In the genomic region with DNA sequence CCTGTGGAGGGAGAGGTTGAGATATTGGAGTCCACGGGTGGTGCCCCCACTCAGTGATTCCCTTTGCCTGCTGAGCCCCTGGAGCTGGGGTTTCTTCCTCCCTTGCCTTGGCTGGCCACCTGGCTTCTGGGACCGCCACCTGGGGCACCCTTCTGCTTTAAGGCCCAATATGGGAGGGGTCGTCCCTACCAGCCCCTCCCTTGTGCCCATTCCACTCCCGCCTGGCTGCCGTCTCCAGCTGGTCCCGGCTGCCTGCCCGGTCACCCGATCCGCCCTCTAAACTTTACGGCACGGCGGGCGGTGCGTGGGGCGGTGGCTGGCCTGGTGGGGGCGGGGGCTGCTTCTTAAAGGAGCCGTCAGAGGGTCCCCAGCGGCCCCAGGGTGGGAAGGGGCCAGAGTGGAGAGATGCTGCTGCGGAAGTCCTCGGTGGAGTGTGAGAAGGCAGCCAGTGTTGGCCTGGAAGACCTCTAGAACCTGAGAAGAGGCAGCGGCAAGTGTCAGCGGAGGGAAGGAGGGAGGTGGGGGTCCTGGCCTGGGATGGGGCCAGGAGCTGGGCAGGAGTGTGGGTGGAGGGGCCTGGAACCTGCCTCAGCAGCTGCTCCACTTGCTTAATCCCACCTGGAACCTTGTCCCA, we compare ENCODE assay signal across 8 cellular contexts. TPM values are rescaled to one million over a fixed set of nuclear protein-coding genes. Genes with fewer than 3 reads are reported as not detected.
DNase-seq lines count a peak whose midpoint lies in the region; ATAC-seq, FAIRE-seq and TF ChIP-seq lines count a peak whose summit lies in the region.
"Had no signal": no experiment of that assay in that cellular context is flagged by ENCODE, and none has a peak within 500 bp of the region (broad histone marks: within the 10 kb centered on the region; RNA-seq: fewer than 3 reads in every experiment).

No MANE protein-coding gene starts in this region.

- peak overlapping the region; percentile 70 for H3K4ac ChIP-seq in H1 (replicated peaks; ENCODE audit: insufficient read length, low read depth, low read length)
- peak overlapping the region; percentile 58 to 89 for H3K4ac ChIP-seq in mesenchymal stem cell (ENCODE audit: low read depth in 1 of 2, low read length in 2 of 2)

- no peak for TF ChIP-seq POLR2A in H1 (IDR thresholded peaks at IDR 0.05; ENCODE audit: control extremely low read depth in 1 of 2, low read depth in 2 of 2, low read length in 2 of 2)

- CTCF ChIA-PET in H1 (lab: Charles Lee; ENCODE audit: partially characterized antibody) (interaction anchor here (0.5 to 53.5 kb wide), 10 partner anchors 10 to 121 kb away, joined by 3 to 2149 read pairs (median 16); a partner anchor contains a TSS), MCF 10A (lab: Yijun Ruan, JAX) (interaction anchor here (0.6 to 1.6 kb wide), 5 partner anchors 16 to 179 kb away, joined by 3 to 12 read pairs (median 3); no protein-coding TSS in a partner anchor)

- H3K27me3 ChIP-seq in H1 (replicated peaks in 1 of 4; ENCODE audit: control insufficient read depth in 3 of 4, extremely low read depth in 1 of 4, insufficient read depth in 3 of 4, low read length in 3 of 4) (peaks cover 0 to 3% (median 0%) of the 10 kb centered on the region in 4 experiments; a peak in 3 of 7 replicates), mesenchymal stem cell (ENCODE audit: control insufficient read depth in 1 of 2, insufficient read depth in 1 of 2, low read length in 2 of 2) (no peaks in the 10 kb centered on the region), thoracic aorta (replicated peaks; ENCODE audit: insufficient read depth) (no peaks in the 10 kb centered on the region)

- H3K9me3 Mint-ChIP-seq in MCF 10A (ENCODE audit: unreplicated experiment) = no peaks in the 10 kb centered on the region

- H3K23ac ChIP-seq in H1 (ENCODE audit: insufficient read length) (no peak overlapping the region), mesenchymal stem cell (ENCODE audit: low read length in 2 of 2) (peak overlapping the region in 1 of 2 experiments; percentile 41)

- POLR2A ChIA-PET in H1 (lab: Charles Lee; ENCODE audit: partially characterized antibody) = interaction anchor here (0.6 to 3.5 kb wide), 15 partner anchors 8 to 298 kb away, joined by 3 to 19 read pairs (median 3); a partner anchor contains a TSS
- POLR2A ChIA-PET in MCF 10A (lab: Yijun Ruan, JAX) = interaction anchor here (0.6 to 0.8 kb wide), 3 partner anchors 16 to 60 kb away, joined by 3 to 5 read pairs (median 4); no protein-coding TSS in a partner anchor

- H3K36me3 Mint-ChIP-seq in MCF 10A (ENCODE audit: insufficient read depth, unreplicated experiment) = peaks cover 5% of the 10 kb centered on the region

- peak overlapping the region; percentile 66; the same call in 1 of the 2 replicates for H2BK5ac ChIP-seq in H1 (ENCODE audit: low read depth, low read length)
- H2BK5ac ChIP-seq in mesenchymal stem cell (ENCODE audit: low read depth, low read length, poor library complexity, severe bottlenecking) = no peak overlapping the region

- H3K4me2 ChIP-seq in H1 (ENCODE audit: insufficient read depth in 1 of 2, low read depth in 2 of 2, low read length in 2 of 2) (peak overlapping the region; percentile 28 to 46), mesenchymal stem cell (ENCODE audit: low read length, poor library complexity, severe bottlenecking) (peak overlapping the region; percentile 75)

- no peak for FAIRE-seq in H1 (lab: Jason Lieb, UNC)

- H3K79me1 ChIP-seq in H1 (ENCODE audit: low read depth, low read length) = no peaks in the 10 kb centered on the region
- H3K79me1 ChIP-seq in mesenchymal stem cell (replicated peaks; ENCODE audit: low read length, poor library complexity, severe bottlenecking) = peaks cover 2% of the 10 kb centered on the region

- BruUV-seq in MCF 10A (replicated peaks; lab: Mats Ljungman, UMichigan) = no TSS peak

- H3K4me3 ChIP-seq in H1 (ENCODE audit: extremely low read depth in 1 of 4, insufficient read depth in 2 of 4, low read depth in 3 of 4, low read length in 4 of 4) (peak overlapping the region in 1 of 4 experiments; percentile 24; a peak in 1 of 8 replicates), mesenchymal stem cell (ENCODE audit: insufficient read depth in 1 of 2, low read depth in 1 of 2, low read length in 2 of 2) (peak overlapping the region; percentile 39 to 79), thoracic aorta (peak overlapping the region; percentile 71)

- peaks cover 4% of the 10 kb centered on the region; the same call in 1 of the 2 replicates for H3K23me2 ChIP-seq in H1 (ENCODE audit: low read depth, low read length)

- TF ChIP-seq CTCF in H1 (IDR thresholded peaks at IDR 0.05; ENCODE audit: control extremely low read depth in 1 of 3, insufficient read depth in 1 of 3, low read depth in 1 of 3, low read length in 3 of 3) = no peak
- no peak for TF ChIP-seq CTCF in thoracic aorta (IDR thresholded peaks at IDR 0.05)
- no peak for TF ChIP-seq CTCF in MCF 10A (IDR thresholded peaks at IDR 0.05; ENCODE audit: unreplicated experiment)

- no peaks in the 10 kb centered on the region for H3K27me3 Mint-ChIP-seq in MCF 10A (ENCODE audit: insufficient read depth, unreplicated experiment)

- peak overlapping the region; percentile 73 for H2BK120ac ChIP-seq in H1 (replicated peaks; ENCODE audit: low read depth, low read length)
- H2BK120ac ChIP-seq in mesenchymal stem cell (ENCODE audit: low read depth, low read length) = peak overlapping the region; percentile 80

- H4K20me1 ChIP-seq in H1 (replicated peaks in 1 of 2; ENCODE audit: control insufficient read depth in 1 of 2, insufficient read depth in 2 of 2, low read length in 2 of 2) = peaks cover 0 to 1% of the 10 kb centered on the region in 2 experiments

- H3K4me3 Mint-ChIP-seq in MCF 10A (ENCODE audit: unreplicated experiment) = no peak overlapping the region

- H3K9me3 ChIP-seq in H1 (ENCODE audit: insufficient read depth in 2 of 2, low read depth in 1 of 2, low read length in 1 of 2) (no peaks in the 10 kb centered on the region), mesenchymal stem cell (ENCODE audit: control insufficient read depth, low read length) (no peaks in the 10 kb centered on the region), thoracic aorta (no peaks in the 10 kb centered on the region)

- H2AFZ ChIP-seq in H1 (ENCODE audit: low read length) = no peak overlapping the region
- H2AFZ ChIP-seq in mesenchymal stem cell (ENCODE audit: low read depth, low read length) = peak overlapping the region; percentile 67

- no peak overlapping the region for H3K27ac ChIP-seq in H1 (ENCODE audit: low read depth, low read length)
- peak overlapping the region; percentile 12 for H3K27ac ChIP-seq in mesenchymal stem cell (ENCODE audit: low read length, poor library complexity, severe bottlenecking)
- peak overlapping the region; percentile 98 for H3K27ac ChIP-seq in thoracic aorta

- peak overlapping the region; percentile 45 for H4K8ac ChIP-seq in H1 (ENCODE audit: extremely low read depth, insufficient read depth, low read length)
- peak overlapping the region; percentile 89 for H4K8ac ChIP-seq in mesenchymal stem cell (ENCODE audit: low read length)

- no peak for TF ChIP-seq EP300 in H1 (IDR thresholded peaks at IDR 0.05; ENCODE audit: borderline replicate concordance in 1 of 2, low read depth in 2 of 2, low read length in 2 of 2)

- H3K14ac ChIP-seq in H1 (ENCODE audit: insufficient read length) = no peak overlapping the region
- peak overlapping the region in 1 of 2 experiments; percentile 91 for H3K14ac ChIP-seq in mesenchymal stem cell (ENCODE audit: low read length in 2 of 2)

- WGBS in H1 (ENCODE audit: extremely low coverage in 1 of 2, insufficient coverage in 1 of 2, insufficient read length in 1 of 2, insufficient replicate concordance in 2 of 2, low coverage in 1 of 2, low lambda C conversion rate in 2 of 2, missing lambda C conversion rate in 1 of 2), 2 experiments = 59% methylated on average over 10 of the region's 22 CpGs; no CpG with 5 or more reads in 1 of the 2 experiments
- 19% methylated on average over 21 of the region's 22 CpGs for WGBS in mesenchymal stem cell

- peak overlapping the region; percentile 45; the same call in 1 of the 2 replicates for H2AK5ac ChIP-seq in H1 (ENCODE audit: low read depth, low read length)
- peak overlapping the region; percentile 92 for H2AK5ac ChIP-seq in mesenchymal stem cell (ENCODE audit: low read length, severe bottlenecking)

- H4K91ac ChIP-seq in H1 (replicated peaks; ENCODE audit: insufficient read length, low read length) (peak overlapping the region; percentile 95), mesenchymal stem cell (ENCODE audit: low read length) (peak overlapping the region; percentile 85)

- peak overlapping the region; percentile 38 for H4K5ac ChIP-seq in H1 (ENCODE audit: insufficient read length, low read depth, low read length)

- H2BK12ac ChIP-seq in H1 (ENCODE audit: low read depth, low read length) = peak overlapping the region; percentile 97; the same call in 1 of the 2 replicates
- H2BK12ac ChIP-seq in mesenchymal stem cell (ENCODE audit: low read length in 2 of 2) = peak overlapping the region; percentile 87 to 96

- intact Hi-C loops in MCF 10A (cut with micrococcal nuclease) = no loop called here

- H3K9ac ChIP-seq in H1 (replicated peaks in 1 of 4; ENCODE audit: extremely low read depth in 1 of 4, low read depth in 3 of 4, low read length in 3 of 4) (no peak overlapping the region), mesenchymal stem cell (ENCODE audit: low read length) (peak overlapping the region; percentile 84)

- no peak overlapping the region for H3K56ac ChIP-seq in H1 (replicated peaks; ENCODE audit: insufficient read length, low read depth, low read length)

- H3K36me3 ChIP-seq in H1 (ENCODE audit: control insufficient read depth in 2 of 4, insufficient read depth in 4 of 4, low read length in 3 of 4) = no peaks in the 10 kb centered on the region
- no peaks in the 10 kb centered on the region for H3K36me3 ChIP-seq in mesenchymal stem cell (ENCODE audit: control insufficient read depth in 1 of 2, insufficient read depth in 2 of 2, low read depth in 1 of 2, low read length in 2 of 2)
- no peaks in the 10 kb centered on the region for H3K36me3 ChIP-seq in thoracic aorta

- peak overlapping the region; percentile 62 for H3K18ac ChIP-seq in H1 (ENCODE audit: extremely low read depth, low read length)
- H3K18ac ChIP-seq in mesenchymal stem cell (ENCODE audit: low read depth in 1 of 2, low read length in 2 of 2) = peak overlapping the region; percentile 75 to 93

- no peaks in the 10 kb centered on the region for H3K79me2 ChIP-seq in H1 (ENCODE audit: control insufficient read depth in 1 of 2, insufficient read depth in 2 of 2, low read length in 2 of 2)

- no peak for TF ChIP-seq RAD21 in H1 (IDR thresholded peaks at IDR 0.05 in 1 of 2, conservative IDR thresholded peaks at IDR 0.05 in 1 of 2; ENCODE audit: low read depth in 2 of 2, low read length in 2 of 2)

- H3K4me1 Mint-ChIP-seq in MCF 10A (ENCODE audit: insufficient read depth, unreplicated experiment) = peaks cover 34% of the 10 kb centered on the region

- no peak for ATAC-seq in thoracic aorta (ENCODE audit: insufficient number of reproducible peaks, low FRiP score, low read depth)

- H2BK15ac ChIP-seq in H1 (ENCODE audit: low read length) (peak overlapping the region; percentile 5; the same call in 1 of the 2 replicates), mesenchymal stem cell (ENCODE audit: low read depth, poor library complexity, severe bottlenecking) (peak overlapping the region; percentile 92)

- H2BK20ac ChIP-seq in H1 (ENCODE audit: low read length) = peak overlapping the region; percentile 90; the same call in 1 of the 2 replicates

- no peak overlapping the region for H3K27ac Mint-ChIP-seq in MCF 10A (ENCODE audit: low read depth, unreplicated experiment)

- peak; percentile 53 for DNase-seq in NCI-H146 (lab: John Stamatoyannopoulos, UW)
- DNase-seq in H1 (ENCODE audit: low read depth in 1 of 2, low spot score in 2 of 2) = peak in 1 of 2 experiments; percentile 69
- no peak for DNase-seq in mesenchymal stem cell
- no peak for DNase-seq in thoracic aorta (ENCODE audit: low spot score)
- DNase-seq in NCI-H2029 (lab: John Stamatoyannopoulos, UW) = no peak
- DNase-seq in MCF 10A (ENCODE audit: unreplicated experiment) = no peak
- DNase-seq in NCI-H1092 treated with DMSO at 0.1 percent for 48 hours (lab: John Stamatoyannopoulos, UW) = no peak

- H3K4me1 ChIP-seq in H1 (replicated peaks in 1 of 4; ENCODE audit: control insufficient read depth in 3 of 4, insufficient read depth in 4 of 4, low read length in 3 of 4) = peaks cover 0 to 48% (median 36%) of the 10 kb centered on the region in 4 experiments; a peak in 6 of 7 replicates
- peaks cover 78% of the 10 kb centered on the region for H3K4me1 ChIP-seq in mesenchymal stem cell (ENCODE audit: control insufficient read depth, insufficient read depth, low read depth, low read length)
- H3K4me1 ChIP-seq in thoracic aorta (ENCODE audit: control insufficient read depth in 1 of 2, low read depth in 2 of 2) = peaks cover 33 to 83% of the 10 kb centered on the region in 2 donors

RNA-seq across cellular contexts. Expression of a gene that starts 1.6 kb away (rescaled TPM):
- total RNA-seq in H1 (2021; fragmentation: NEBNext Ultra II Directional; extraction: Animal tissue kit (Norgen Biotek cat#: 25700)) = 4.7 and 4.8 TPM in 2 replicates
- polyA plus RNA-seq in H1 (2011; rRNA removed) = 3.0 and 7.1 TPM in 2 replicates
- 7.4 TPM for polyA plus RNA-seq in H1 (2011; cell fraction: cytosol; rRNA removed)
- 37.5 TPM for polyA plus RNA-seq in H1 (2011; cell fraction: nucleus; rRNA removed)
- 3.1 to 6.7 TPM (median 5.4 TPM) in 4 replicates for polyA plus RNA-seq in H1 (2012, experiment 1 of 2)
- polyA plus RNA-seq in H1 (2012, experiment 2 of 2) = 2.1 TPM
- polyA plus RNA-seq in H1 (2013, experiment 1 of 2) = 2.4 TPM
- 2.4 TPM for polyA plus RNA-seq in H1 (2013, experiment 2 of 2)
- polyA minus RNA-seq in H1 (2011; rRNA and poly(A)+ RNA removed) = 1.2 and 1.4 TPM in 2 replicates
- polyA minus RNA-seq in H1 (2011; cell fraction: cytosol; rRNA and poly(A)+ RNA removed) = 9.0 TPM
- polyA minus RNA-seq in H1 (2011; cell fraction: nucleus; rRNA and poly(A)+ RNA removed) = 6.6 TPM
- polyA plus RNA-seq in mesenchymal stem cell (2013, experiment 1 of 2) = 4.7 TPM
- 4.8 TPM for polyA plus RNA-seq in mesenchymal stem cell (2013, experiment 2 of 2)
- total RNA-seq in thoracic aorta = 10 to 100 TPM; 53.6 to 57.2 TPM
- total RNA-seq in MCF 10A (2022) = 7.6 and 12.5 TPM in 2 replicates

RNA-seq across cellular contexts. Expression of a gene that starts 11.5 kb away (rescaled TPM):
- total RNA-seq in H1 (2021; fragmentation: NEBNext Ultra II Directional; extraction: Animal tissue kit (Norgen Biotek cat#: 25700)) = 0.57 and 0.58 TPM in 2 replicates
- polyA plus RNA-seq in H1 (2011; rRNA removed) = 0.68 and 0.94 TPM in 2 replicates
- 0.74 TPM for polyA plus RNA-seq in H1 (2011; cell fraction: cytosol; rRNA removed)
- 1.1 TPM for polyA plus RNA-seq in H1 (2011; cell fraction: nucleus; rRNA removed)
- polyA plus RNA-seq in H1 (2012, experiment 1 of 2) = 0.37 to 0.74 TPM (median 0.57 TPM) in 4 replicates
- polyA plus RNA-seq in H1 (2012, experiment 2 of 2) = 0.38 TPM
- 0.20 TPM for polyA plus RNA-seq in H1 (2013, experiment 1 of 2)
- 0.15 TPM for polyA plus RNA-seq in H1 (2013, experiment 2 of 2)
- 0.63 and 0.69 TPM in 2 replicates for polyA minus RNA-seq in H1 (2011; rRNA and poly(A)+ RNA removed)
- polyA minus RNA-seq in H1 (2011; cell fraction: cytosol; rRNA and poly(A)+ RNA removed) = not detected
- polyA minus RNA-seq in H1 (2011; cell fraction: nucleus; rRNA and poly(A)+ RNA removed) = not detected
- not detected for polyA plus RNA-seq in mesenchymal stem cell (2013, experiment 1 of 2)
- polyA plus RNA-seq in mesenchymal stem cell (2013, experiment 2 of 2) = not detected
- total RNA-seq in thoracic aorta = not detected
- total RNA-seq in MCF 10A (2022) = 0.20 TPM in 1 of 2 replicates, not detected in the other
- total RNA-seq: HT-29 had no signal

RNA-seq across cellular contexts. Expression of a gene that starts 24.8 kb away (rescaled TPM):
- 88.8 and 97.8 TPM in 2 replicates for total RNA-seq in H1 (2021; fragmentation: NEBNext Ultra II Directional; extraction: Animal tissue kit (Norgen Biotek cat#: 25700))
- 76.7 and 123 TPM in 2 replicates for polyA plus RNA-seq in H1 (2011; rRNA removed)
- polyA plus RNA-seq in H1 (2011; cell fraction: cytosol; rRNA removed) = 76.7 TPM
- polyA plus RNA-seq in H1 (2011; cell fraction: nucleus; rRNA removed) = 310 TPM
- polyA plus RNA-seq in H1 (2012, experiment 1 of 2) = 72.6 to 93.2 TPM (median 89.6 TPM) in 4 replicates
- 133 TPM for polyA plus RNA-seq in H1 (2012, experiment 2 of 2)
- polyA plus RNA-seq in H1 (2013, experiment 1 of 2) = 61.4 TPM
- 54.6 TPM for polyA plus RNA-seq in H1 (2013, experiment 2 of 2)
- polyA minus RNA-seq in H1 (2011; rRNA and poly(A)+ RNA removed) = 47.8 and 50.1 TPM in 2 replicates
- polyA minus RNA-seq in H1 (2011; cell fraction: cytosol; rRNA and poly(A)+ RNA removed) = 33.3 TPM
- polyA minus RNA-seq in H1 (2011; cell fraction: nucleus; rRNA and poly(A)+ RNA removed) = 86.7 TPM
- 24.4 TPM for polyA plus RNA-seq in mesenchymal stem cell (2013, experiment 1 of 2)
- polyA plus RNA-seq in mesenchymal stem cell (2013, experiment 2 of 2) = 23.2 TPM
- total RNA-seq in thoracic aorta (100 to 1,000 TPM in 1 of 2 donors, 10 to 100 TPM in 1; 43.3 to 118 TPM), MCF 10A (2022) (135 and 182 TPM in 2 replicates)

RNA-seq across cellular contexts. Expression of a gene that starts 31.4 kb away (rescaled TPM):
- total RNA-seq in H1 (2021; fragmentation: NEBNext Ultra II Directional; extraction: Animal tissue kit (Norgen Biotek cat#: 25700)) = 168 and 169 TPM in 2 replicates
- 516 and 539 TPM in 2 replicates for polyA plus RNA-seq in H1 (2011; rRNA removed)
- 378 TPM for polyA plus RNA-seq in H1 (2011; cell fraction: cytosol; rRNA removed)
- 319 TPM for polyA plus RNA-seq in H1 (2011; cell fraction: nucleus; rRNA removed)
- polyA plus RNA-seq in H1 (2012, experiment 1 of 2) = 135 to 260 TPM (median 228 TPM) in 4 replicates
- polyA plus RNA-seq in H1 (2012, experiment 2 of 2) = 195 TPM
- 215 TPM for polyA plus RNA-seq in H1 (2013, experiment 1 of 2)
- polyA plus RNA-seq in H1 (2013, experiment 2 of 2) = 242 TPM
- 310 and 337 TPM in 2 replicates for polyA minus RNA-seq in H1 (2011; rRNA and poly(A)+ RNA removed)
- 106 TPM for polyA minus RNA-seq in H1 (2011; cell fraction: cytosol; rRNA and poly(A)+ RNA removed)
- 98.5 TPM for polyA minus RNA-seq in H1 (2011; cell fraction: nucleus; rRNA and poly(A)+ RNA removed)
- polyA plus RNA-seq in mesenchymal stem cell (2013, experiment 1 of 2) = 474 TPM
- 480 TPM for polyA plus RNA-seq in mesenchymal stem cell (2013, experiment 2 of 2)
- 100 to 1,000 TPM; 183 to 337 TPM for total RNA-seq in thoracic aorta
- 122 and 123 TPM in 2 replicates for total RNA-seq in MCF 10A (2022)

RNA-seq across cellular contexts. Expression of a gene that starts 31.8 kb away (rescaled TPM):
- total RNA-seq in H1 (2021; fragmentation: NEBNext Ultra II Directional; extraction: Animal tissue kit (Norgen Biotek cat#: 25700)) = 3.2 and 4.9 TPM in 2 replicates
- polyA plus RNA-seq in H1 (2011; rRNA removed) = 12.2 and 13.0 TPM in 2 replicates
- 7.5 TPM for polyA plus RNA-seq in H1 (2011; cell fraction: cytosol; rRNA removed)
- 9.4 TPM for polyA plus RNA-seq in H1 (2011; cell fraction: nucleus; rRNA removed)
- polyA plus RNA-seq in H1 (2012, experiment 1 of 2) = 3.3 to 4.6 TPM (median 4.3 TPM) in 4 replicates
- 6.7 TPM for polyA plus RNA-seq in H1 (2012, experiment 2 of 2)
- 3.5 TPM for polyA plus RNA-seq in H1 (2013, experiment 1 of 2)
- polyA plus RNA-seq in H1 (2013, experiment 2 of 2) = 3.8 TPM
- polyA minus RNA-seq in H1 (2011; rRNA and poly(A)+ RNA removed) = 2.1 and 6.2 TPM in 2 replicates
- polyA minus RNA-seq in H1 (2011; cell fraction: cytosol; rRNA and poly(A)+ RNA removed) = 5.6 TPM
- polyA minus RNA-seq in H1 (2011; cell fraction: nucleus; rRNA and poly(A)+ RNA removed) = 5.2 TPM
- polyA plus RNA-seq in mesenchymal stem cell (2013, experiment 1 of 2) = 4.2 TPM
- polyA plus RNA-seq in mesenchymal stem cell (2013, experiment 2 of 2) = 4.2 TPM
- total RNA-seq in thoracic aorta (1 to 10 TPM in 1 of 2 donors, under 1 TPM in 1; 0.35 to 1.4 TPM), MCF 10A (2022) (2.3 and 4.7 TPM in 2 replicates)
